8 cellular contexts compared by ENCODE assay signal in genomic region chr11:9535189-9535781, GRCh38. TPM values are rescaled to one million over a fixed set of nuclear protein-coding genes. Genes with fewer than 3 reads are reported as not detected.
A peak's percentile ranks its signal among the peaks of the same experiment; 100 is the strongest.
DNase-seq lines count a peak whose midpoint lies in the region; ATAC-seq and TF ChIP-seq lines count a peak whose summit lies in the region.

No MANE protein-coding gene starts in this region.

- no peak for TF ChIP-seq POLR2A in HCT116 (IDR thresholded peaks at IDR 0.05; ENCODE audit: borderline replicate concordance, extremely low read depth, insufficient read depth, insufficient read length)
- TF ChIP-seq POLR2A in heart left ventricle (IDR thresholded peaks at IDR 0.05) = no peak

- BruUV-seq in HCT116 (replicated peaks; lab: Mats Ljungman, UMichigan) = no TSS peak

- H2AFZ ChIP-seq in HCT116 (ENCODE audit: low read depth, low read length, poor library complexity, severe bottlenecking) = no peak overlapping the region

- no peak overlapping the region for H3K27ac Mint-ChIP-seq in activated naive CD4-positive, alpha-beta T cell treated with anti-CD3 and anti-CD28 coated beads for 36 hours

- no peaks in the 10 kb centered on the region for H3K9me3 ChIP-seq in HCT116 (ENCODE audit: control insufficient read depth in 1 of 2, insufficient read depth in 1 of 2, low read depth in 1 of 2, low read length in 2 of 2)
- H3K9me3 ChIP-seq in heart left ventricle = no peaks in the 10 kb centered on the region

- peak; percentile 80 for TF ChIP-seq CTCF in BJ (IDR thresholded peaks at IDR 0.05; ENCODE audit: insufficient read depth, low read depth, low read length)
- peak; percentile 66 to 96 (median 95) for TF ChIP-seq CTCF in HCT116 (IDR thresholded peaks at IDR 0.05 in 2 of 3, conservative IDR thresholded peaks at IDR 0.05 in 1 of 3; ENCODE audit: borderline replicate concordance in 1 of 3, insufficient read depth in 1 of 3, low read depth in 2 of 3, low read length in 2 of 3)
- peak; percentile 59 to 88 (median 74) for TF ChIP-seq CTCF in heart left ventricle (IDR thresholded peaks at IDR 0.05)

- no peak overlapping the region for H3K4me3 Mint-ChIP-seq in activated naive CD4-positive, alpha-beta T cell treated with anti-CD3 and anti-CD28 coated beads for 36 hours

- CTCF ChIA-PET in BJ (lab: Yijun Ruan, JAX) (interaction anchor here (0.6 to 2.5 kb wide), 25 partner anchors 10 to 218 kb away, joined by 3 to 14 read pairs (median 4); no protein-coding TSS in a partner anchor), HCT116 (lab: Charles Lee) (interaction anchor here (0.7 to 2.3 kb wide), 22 partner anchors 10 to 939 kb away, joined by 3 to 25 read pairs (median 4); partner anchors contain the start of gene WEE1)
- CTCF ChIA-PET in activated naive CD4-positive, alpha-beta T cell treated with anti-CD3 and anti-CD28 coated beads for 36 hours (lab: Charles Lee) = interaction anchor here (0.6 to 4.5 kb wide), 50 partner anchors 10 to 801 kb away, joined by 3 to 92 read pairs (median 4); partner anchors contain the start of gene WEE1

- no peaks in the 10 kb centered on the region for H3K36me3 Mint-ChIP-seq in activated naive CD4-positive, alpha-beta T cell treated with anti-CD3 and anti-CD28 coated beads for 36 hours (ENCODE audit: low read depth)

- H3K4me1 Mint-ChIP-seq in activated naive CD4-positive, alpha-beta T cell treated with anti-CD3 and anti-CD28 coated beads for 36 hours (ENCODE audit: low read depth) = no peaks in the 10 kb centered on the region

- H3K9me3 Mint-ChIP-seq in activated naive CD4-positive, alpha-beta T cell treated with anti-CD3 and anti-CD28 coated beads for 36 hours = no peaks in the 10 kb centered on the region

- RAD21 ChIA-PET in HCT116 (lab: Charles Lee; ENCODE audit: low non-redundant PET in 1 of 2, low total read pairs in 2 of 2, uncharacterized antibody in 2 of 2, unreplicated experiment in 2 of 2) = interaction anchor here in 1 of 2 experiments (1.3 kb wide), 1 partner anchor 213 kb away, joined by 3 read pairs; no protein-coding TSS in a partner anchor

- intact Hi-C loops in HCT116 (cut with micrococcal nuclease) (loop anchor here (2.0 to 5.0 kb wide), 2 partner anchors 77 to 214 kb away; no protein-coding TSS in a partner anchor), heart left ventricle (cut with DNase I) (loop anchor here in 8 of 10 donors (1.0 to 10.0 kb wide), 11 partner anchors 37 to 790 kb away; partner anchors contain the start of gene WEE1 (in 1 of the 8))
- intact Hi-C loops in activated naive CD4-positive, alpha-beta T cell treated with anti-CD3 and anti-CD28 coated beads for 36 hours (cut with micrococcal nuclease) = loop anchor here (1.0 to 10.0 kb wide), 6 partner anchors 38 to 788 kb away; partner anchors contain the start of genes ADM and WEE1

- in situ Hi-C loops in SK-MEL-5 (cut with HindIII; ENCODE audit: low pct_unique_long_range_greater_than_20kb, low sequenced_read_pairs) = no loop called here

- H3K4me2 ChIP-seq in HCT116 (ENCODE audit: low read length) = no peak overlapping the region

- no peaks in the 10 kb centered on the region for H3K9me2 ChIP-seq in HCT116 (ENCODE audit: insufficient read depth)

- H3K27me3 ChIP-seq in BJ (ENCODE audit: control insufficient read depth, insufficient read depth, low read length) (no peaks in the 10 kb centered on the region), HCT116 (ENCODE audit: insufficient read depth, low read length) (no peaks in the 10 kb centered on the region), heart left ventricle (no peaks in the 10 kb centered on the region)

- H3K79me2 ChIP-seq in HCT116 (ENCODE audit: insufficient read depth, low read length) = no peaks in the 10 kb centered on the region

- H3K36me3 ChIP-seq in BJ (ENCODE audit: control insufficient read depth, insufficient read depth, low read length) = no peaks in the 10 kb centered on the region
- no peaks in the 10 kb centered on the region for H3K36me3 ChIP-seq in HCT116 (ENCODE audit: control insufficient read depth in 1 of 2, insufficient read depth in 2 of 2, low read length in 2 of 2)
- H3K36me3 ChIP-seq in heart left ventricle = no peaks in the 10 kb centered on the region

- H3K4me1 ChIP-seq in HCT116 (ENCODE audit: control insufficient read depth in 1 of 2, insufficient read depth in 2 of 2, low read length in 2 of 2) (peaks cover 3 to 14% of the 10 kb centered on the region in 2 experiments; a peak in 3 of 4 replicates), heart left ventricle (peaks cover 0 to 12% (median 2%) of the 10 kb centered on the region in 12 donors)

- H3K27me3 Mint-ChIP-seq in activated naive CD4-positive, alpha-beta T cell treated with anti-CD3 and anti-CD28 coated beads for 36 hours (ENCODE audit: low read depth) = no peaks in the 10 kb centered on the region

- WGBS in heart left ventricle, 4 donors = 71 to 75% (median 72%) methylated on average over 6 of the region's 6 CpGs

- DNase-seq in BJ (ENCODE audit: low read depth) = peak; percentile 38
- DNase-seq in HCT116 (ENCODE audit: low read depth, low spot score) = peak; percentile 44
- DNase-seq in SK-MEL-5 (ENCODE audit: low read depth, low spot score) = peak; percentile 77
- peak; percentile 87 for DNase-seq in activated naive CD4-positive, alpha-beta T cell treated with anti-CD3 and anti-CD28 coated beads for 36 hours
- peak; percentile 62 to 88 (median 75) for DNase-seq in heart left ventricle
- peak; percentile 62 for DNase-seq in retina
- no peak for DNase-seq in NCI-H1105 treated with DMSO at 0.1 percent for 48 hours (lab: John Stamatoyannopoulos, UW)

- no peak overlapping the region for H3K9ac ChIP-seq in HCT116 (ENCODE audit: low read length)

- no peak overlapping the region for H3K27ac ChIP-seq in HCT116 (ENCODE audit: low read depth, low read length)
- no peak overlapping the region for H3K27ac ChIP-seq in heart left ventricle

- H4K20me1 ChIP-seq in HCT116 (ENCODE audit: insufficient read depth) = no peaks in the 10 kb centered on the region

- no peak overlapping the region for H3K4me3 ChIP-seq in BJ (ENCODE audit: low read depth, low read length)
- no peak overlapping the region for H3K4me3 ChIP-seq in HCT116 (replicated peaks in 1 of 2; ENCODE audit: low read depth in 1 of 2, low read length in 2 of 2)
- H3K4me3 ChIP-seq in heart left ventricle = no peak overlapping the region

- peak; percentile 73 for TF ChIP-seq RAD21 in HCT116 (IDR thresholded peaks at IDR 0.05; ENCODE audit: low read depth)

- POLR2A ChIA-PET in BJ (lab: Charles Lee) (interaction anchor here (0.6 kb wide), 1 partner anchor 56 kb away, joined by 9 read pairs; no protein-coding TSS in a partner anchor), HCT116 (lab: Charles Lee) (interaction anchor here (0.6 to 1.2 kb wide), 4 partner anchors 31 to 78 kb away, joined by 3 to 5 read pairs (median 4); no protein-coding TSS in a partner anchor)

- ATAC-seq in HCT116 (peak; percentile 78), heart left ventricle (peak; percentile 49 to 87 (median 80)), GM19351 (IDR thresholded peaks at IDR 0.05; ENCODE audit: unreplicated experiment) (no peak)

TF ChIP-seq in HCT116, 20 proteins besides CTCF, POLR2A, EP300 and RAD21:
- TF ChIP-seq SP1 (IDR thresholded peaks at IDR 0.05; ENCODE audit: low read depth) (no peak), YY1 (IDR thresholded peaks at IDR 0.05; ENCODE audit: extremely low read depth, insufficient replicate concordance, low read depth, low read length) (peak; percentile 28)
- TF ChIP-seq, protein P1, sequence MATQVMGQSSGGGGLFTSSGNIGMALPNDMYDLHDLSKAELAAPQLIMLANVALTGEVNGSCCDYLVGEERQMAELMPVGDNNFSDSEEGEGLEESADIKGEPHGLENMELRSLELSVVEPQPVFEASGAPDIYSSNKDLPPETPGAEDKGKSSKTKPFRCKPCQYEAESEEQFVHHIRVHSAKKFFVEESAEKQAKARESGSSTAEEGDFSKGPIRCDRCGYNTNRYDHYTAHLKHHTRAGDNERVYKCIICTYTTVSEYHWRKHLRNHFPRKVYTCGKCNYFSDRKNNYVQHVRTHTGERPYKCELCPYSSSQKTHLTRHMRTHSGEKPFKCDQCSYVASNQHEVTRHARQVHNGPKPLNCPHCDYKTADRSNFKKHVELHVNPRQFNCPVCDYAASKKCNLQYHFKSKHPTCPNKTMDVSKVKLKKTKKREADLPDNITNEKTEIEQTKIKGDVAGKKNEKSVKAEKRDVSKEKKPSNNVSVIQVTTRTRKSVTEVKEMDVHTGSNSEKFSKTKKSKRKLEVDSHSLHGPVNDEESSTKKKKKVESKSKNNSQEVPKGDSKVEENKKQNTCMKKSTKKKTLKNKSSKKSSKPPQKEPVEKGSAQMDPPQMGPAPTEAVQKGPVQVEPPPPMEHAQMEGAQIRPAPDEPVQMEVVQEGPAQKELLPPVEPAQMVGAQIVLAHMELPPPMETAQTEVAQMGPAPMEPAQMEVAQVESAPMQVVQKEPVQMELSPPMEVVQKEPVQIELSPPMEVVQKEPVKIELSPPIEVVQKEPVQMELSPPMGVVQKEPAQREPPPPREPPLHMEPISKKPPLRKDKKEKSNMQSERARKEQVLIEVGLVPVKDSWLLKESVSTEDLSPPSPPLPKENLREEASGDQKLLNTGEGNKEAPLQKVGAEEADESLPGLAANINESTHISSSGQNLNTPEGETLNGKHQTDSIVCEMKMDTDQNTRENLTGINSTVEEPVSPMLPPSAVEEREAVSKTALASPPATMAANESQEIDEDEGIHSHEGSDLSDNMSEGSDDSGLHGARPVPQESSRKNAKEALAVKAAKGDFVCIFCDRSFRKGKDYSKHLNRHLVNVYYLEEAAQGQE (IDR thresholded peaks at IDR 0.05; ENCODE audit: low read depth) = no peak

RNA-seq across cellular contexts. Expression of gene WEE1, which starts 38.2 kb away (rescaled TPM):
- 31.7 and 60.1 TPM in 2 replicates for polyA plus RNA-seq in BJ (2011; rRNA removed)
- 14.5 and 19.6 TPM in 2 replicates for polyA minus RNA-seq in BJ (2011; rRNA and poly(A)+ RNA removed)
- 50.8 TPM for total RNA-seq in HCT116 (2021; ENCODE audit: unreplicated experiment)
- polyA plus RNA-seq in HCT116 (2012) = 21.3 and 29.3 TPM in 2 replicates
- 23.7 and 30.1 TPM in 2 replicates for total RNA-seq in SK-MEL-5 (2014; rRNA removed; shearing (Covaris generic))
- polyA plus RNA-seq in SK-MEL-5 (2015; cell fraction: cytosol; rRNA removed) = 31.2 and 38.4 TPM in 2 replicates
- 69.8 and 97.0 TPM in 2 replicates for polyA plus RNA-seq in SK-MEL-5 (2015; cell fraction: nucleus; rRNA removed)
- total RNA-seq in activated naive CD4-positive, alpha-beta T cell treated with anti-CD3 and anti-CD28 coated beads for 36 hours = 10 to 100 TPM; 41.8 to 46.6 TPM
- total RNA-seq in heart left ventricle = 10 to 100 TPM; 33.0 to 89.2 (median 68.7) TPM
- 10 to 100 TPM; 14.5 to 49.2 TPM for polyA plus RNA-seq in heart left ventricle
